Comparison of ENCODE assay signal across 9 cellular contexts in the genomic region with DNA sequence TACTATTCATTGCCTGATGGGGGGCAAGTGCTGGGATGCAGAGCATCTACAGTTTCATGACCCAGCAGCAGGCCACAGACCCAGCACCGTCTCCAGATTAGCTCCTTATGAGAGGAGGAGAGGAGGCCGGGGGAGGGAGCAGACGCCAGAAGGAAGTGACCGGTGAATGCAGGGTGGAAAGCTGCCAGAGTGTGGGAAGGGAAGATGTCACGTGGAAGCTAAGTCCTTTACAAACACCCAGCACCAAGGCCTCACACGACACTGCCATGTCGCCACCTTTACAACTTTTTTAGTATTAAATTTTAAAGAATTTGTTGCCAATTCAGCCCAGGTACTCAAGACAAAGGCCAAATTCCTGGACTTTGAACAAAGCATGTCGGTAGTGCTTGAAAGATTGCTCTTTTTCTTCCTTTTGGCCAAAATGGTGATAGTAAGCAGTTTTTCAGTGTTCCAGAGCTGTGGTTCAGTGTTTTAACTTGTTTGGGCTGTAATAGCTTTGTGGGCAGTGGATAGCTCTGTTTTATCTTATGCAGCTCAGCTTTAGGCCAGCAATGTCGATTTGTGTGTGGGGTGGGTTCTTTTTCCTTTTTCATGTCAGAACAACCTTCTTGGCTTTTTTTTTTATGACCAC. TPM values are rescaled to one million over a fixed set of nuclear protein-coding genes. Genes with fewer than 3 reads are reported as not detected.
DNase-seq lines count a peak whose midpoint lies in the region; ATAC-seq, FAIRE-seq and TF ChIP-seq lines count a peak whose summit lies in the region.
"Had no signal": no experiment of that assay in that cellular context is flagged by ENCODE, and none has a peak within 500 bp of the region (broad histone marks: within the 10 kb centered on the region; RNA-seq: fewer than 3 reads in every experiment).

No MANE protein-coding gene starts in this region.

- ATAC-seq in left colon (peak; percentile 94), HG03280 (IDR thresholded peaks at IDR 0.05; ENCODE audit: unreplicated experiment) (no peak)

- WGBS in suprapubic skin: 33% methylated on average over 9 of the region's 9 CpGs

- H3K4me3 ChIP-seq in suprapubic skin: no peak overlapping the region
- H3K4me3 ChIP-seq: SK-N-MC had no signal

- peaks cover 23% of the 10 kb centered on the region for H3K4me1 ChIP-seq in suprapubic skin

- no peak for TF ChIP-seq POLR2A in suprapubic skin (IDR thresholded peaks at IDR 0.05)

- H3K27me3 ChIP-seq in suprapubic skin: no peaks in the 10 kb centered on the region

- no peak for FAIRE-seq in D721Med (lab: Jason Lieb, UNC)

- intact Hi-C loops in left colon (cut with DNase I, micrococcal nuclease): no loop called here

- DNase-seq in M059J (ENCODE audit: low read depth) (peak; percentile 83), cerebellum (ENCODE audit: low spot score) (peak; percentile 84), left colon (peak; percentile 87 to 91), suprapubic skin (ENCODE audit: low spot score in 2 of 2) (peak; percentile 80 to 87), GF-D8 (lab: John Stamatoyannopoulos, UW) (no peak), D721Med (ENCODE audit: insufficient read length, low spot score) (no peak), NCI-H1436 (lab: John Stamatoyannopoulos, UW) (no peak)

- no peaks in the 10 kb centered on the region for H3K9me3 ChIP-seq in suprapubic skin

- peaks cover 18% of the 10 kb centered on the region for H3K36me3 ChIP-seq in suprapubic skin

- peak overlapping the region; percentile 80 for H3K27ac ChIP-seq in suprapubic skin
- H3K27ac ChIP-seq: SK-N-MC had no signal

- no peak for TF ChIP-seq CTCF in suprapubic skin (IDR thresholded peaks at IDR 0.05)
- no peak for TF ChIP-seq CTCF in D721Med (IDR thresholded peaks at IDR 0.05; ENCODE audit: insufficient read depth, missing control alignments)

- TF ChIP-seq EP300 in suprapubic skin (IDR thresholded peaks at IDR 0.05): no peak

RNA-seq across cellular contexts. Expression of gene ZBTB38, which starts 58.2 kb away (rescaled TPM):
- 92.8 and 96.4 TPM in 2 replicates for total RNA-seq in M059J (2014; rRNA removed; shearing (Covaris generic))
- 103 TPM for total RNA-seq in cerebellum
- 100 to 1,000 TPM; 120 to 143 TPM for total RNA-seq in left colon
- total RNA-seq in suprapubic skin: 100 to 1,000 TPM in 1 of 4 donors, 10 to 100 TPM in 3; 65.8 to 101 (median 85.9) TPM

Comparison
In these comparisons a context has a peak if more than half of its experiments do, and no peak if none do; other contexts are left out.
1. DNase-seq: peak in M059J (single experiment), cerebellum (single experiment), left colon (2 of 2) and suprapubic skin (2 of 2); none in GF-D8 (single experiment), D721Med (single experiment) and NCI-H1436 (single experiment).